8 cellular contexts compared by ENCODE assay signal in genomic region chr1:192807968-192808587, GRCh38. TPM values are rescaled to one million over a fixed set of nuclear protein-coding genes. Genes with fewer than 3 reads are reported as not detected.
A peak's percentile ranks its signal among the peaks of the same experiment; 100 is the strongest.
DNase-seq lines count a peak whose midpoint lies in the region; ATAC-seq and TF ChIP-seq lines count a peak whose summit lies in the region.

No MANE protein-coding gene starts in this region.

- TF ChIP-seq CTCF in RWPE2 (IDR thresholded peaks at IDR 0.05; ENCODE audit: poor library complexity, severe bottlenecking), result no peak

- peak; percentile 7 for DNase-seq in activated T-cell treated with anti-CD3 and anti-CD28 coated beads for 4 hours
- DNase-seq in activated T-cell treated with anti-CD3 and anti-CD28 coated beads, Interleukin-2, amount 50 U/mL, for 48 hours, result no peak
- no peak for DNase-seq in RWPE2 (ENCODE audit: low spot score)
- no peak for DNase-seq in naive B cell

- H3K4me3 ChIP-seq in RWPE2 (ENCODE audit: severe bottlenecking) (peak overlapping the region; percentile 53), endocrine pancreas (ENCODE audit: control insufficient read depth, insufficient read depth, low read length) (peak overlapping the region; percentile 64)

- H3K27ac ChIP-seq in RWPE2 (ENCODE audit: poor library complexity, severe bottlenecking), result peak overlapping the region; percentile 1

- H3K36me3 ChIP-seq in RWPE2 (ENCODE audit: low read depth) (peaks cover 6% of the 10 kb centered on the region), endocrine pancreas (ENCODE audit: control insufficient read depth, insufficient read depth, low read length) (no peaks in the 10 kb centered on the region)

- ATAC-seq in RWPE2 (ENCODE audit: low read depth), result peak; percentile 22; the same call in 2 of the 3 replicates
- ATAC-seq in naive B cell (ENCODE audit: low read depth in 2 of 2), result no peak
- ATAC-seq in GM21717 (IDR thresholded peaks at IDR 0.05; ENCODE audit: unreplicated experiment), result no peak
- no peak for ATAC-seq in GM21367 (IDR thresholded peaks at IDR 0.05; ENCODE audit: unreplicated experiment)
- no peak for ATAC-seq in GM18907 (IDR thresholded peaks at IDR 0.05; ENCODE audit: unreplicated experiment)

- H3K36me3 Mint-ChIP-seq in naive B cell, result peaks cover 0 to 7% of the 10 kb centered on the region in 2 donors

- peak overlapping the region; percentile 62 for H3K9ac ChIP-seq in endocrine pancreas (ENCODE audit: control insufficient read depth, insufficient read depth, low read length)

- H3K4me1 ChIP-seq in RWPE2 (ENCODE audit: insufficient read depth, poor library complexity, severe bottlenecking), result peaks cover 20% of the 10 kb centered on the region
- peaks cover 8% of the 10 kb centered on the region for H3K4me1 ChIP-seq in endocrine pancreas (ENCODE audit: control insufficient read depth, insufficient read depth, low read length)

- peak overlapping the region; percentile 96 to 99 (median 98) for H3K27ac Mint-ChIP-seq in naive B cell

- peaks cover 21 to 36% (median 30%) of the 10 kb centered on the region in 3 donors for H3K4me1 Mint-ChIP-seq in naive B cell

- H3K27me3 ChIP-seq in RWPE2 (ENCODE audit: insufficient read depth, poor library complexity, severe bottlenecking) (no peaks in the 10 kb centered on the region), endocrine pancreas (ENCODE audit: control insufficient read depth, insufficient read depth, low read length) (no peaks in the 10 kb centered on the region)

- H3K9me3 ChIP-seq in RWPE2 (ENCODE audit: severe bottlenecking) (no peaks in the 10 kb centered on the region), endocrine pancreas (ENCODE audit: control insufficient read depth, low read length) (no peaks in the 10 kb centered on the region)

- peak overlapping the region; percentile 95 to 99 (median 98) for H3K4me3 Mint-ChIP-seq in naive B cell

- peaks cover 0 to 1% (median 0%) of the 10 kb centered on the region in 7 donors for H3K9me3 Mint-ChIP-seq in naive B cell

- no peaks in the 10 kb centered on the region for H3K27me3 Mint-ChIP-seq in naive B cell

RNA-seq across cellular contexts. Expression of gene RGS2, which starts 0.8 kb away (rescaled TPM):
- 100 to 1,000 TPM in 5 of 6 donors, 10 to 100 TPM in 1; 83.1 to 691 (median 187) TPM for polyA plus RNA-seq in naive B cell (ENCODE audit: low read depth in 6 of 6)
